ENCODE assay signal across 3 cellular contexts in the genomic region with DNA sequence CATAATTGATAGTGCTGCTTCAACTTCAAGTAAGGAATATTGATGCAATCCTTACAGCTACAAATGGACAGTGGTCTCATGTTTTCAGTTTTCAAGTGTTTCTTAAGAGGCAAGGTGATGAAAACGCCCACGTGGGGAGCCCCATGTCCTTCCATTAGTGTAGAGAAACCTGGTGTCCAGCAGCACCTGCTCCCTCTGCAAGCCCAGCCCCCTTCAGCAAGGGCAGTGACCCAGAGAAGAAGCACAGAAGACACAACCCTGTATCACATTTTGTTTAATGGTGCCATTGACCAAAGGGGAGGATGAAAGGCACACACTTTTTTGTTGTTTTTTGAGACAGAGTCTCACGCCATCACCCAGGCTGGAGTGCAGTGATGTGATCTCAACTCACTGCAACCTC.
"Had no signal": no experiment of that assay in that cellular context is flagged by ENCODE, and none has a peak within 500 bp of the region (broad histone marks: within the 10 kb centered on the region; RNA-seq: fewer than 3 reads in every experiment).

No MANE protein-coding gene starts in this region.

- DNase-seq: GDM1, GF-D8 had no signal

- H3K4me3 ChIP-seq: GM12878 had no signal
